Comparison of ENCODE assay signal across 8 cellular contexts in the genomic region with DNA sequence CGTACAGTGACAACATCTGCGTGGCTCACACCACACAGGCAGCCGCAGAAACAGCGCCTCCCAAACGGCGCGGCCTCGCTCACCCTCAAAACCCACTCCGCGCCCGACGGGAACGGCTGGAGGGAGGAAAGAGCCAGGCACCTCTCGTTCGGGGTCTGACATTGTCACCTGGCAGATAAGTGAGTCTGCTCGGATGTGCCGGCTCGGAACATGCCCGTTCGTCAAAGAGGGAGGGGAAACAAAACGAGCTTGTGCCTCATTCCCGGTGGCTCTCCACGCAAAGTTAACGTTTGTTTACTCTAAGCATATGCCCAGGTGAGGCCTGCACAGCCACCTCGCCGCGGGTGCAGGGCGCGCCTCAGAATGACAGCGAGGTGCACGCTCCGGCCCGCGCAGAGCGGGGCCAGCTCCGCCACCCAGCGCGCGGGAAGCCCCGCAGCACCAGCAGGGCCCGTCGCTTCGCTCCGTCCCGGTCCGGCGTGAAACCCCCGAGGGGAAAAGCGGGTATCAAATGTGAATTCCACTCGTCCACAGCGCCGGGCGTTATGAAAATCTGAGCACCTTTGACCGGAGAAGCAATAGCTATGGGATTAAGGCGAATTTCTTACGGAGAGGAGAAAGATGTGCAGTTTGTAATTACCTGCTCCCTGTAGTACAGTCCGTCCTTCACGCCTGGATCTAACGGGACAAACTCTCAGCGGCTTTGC. TPM values are rescaled to one million over a fixed set of nuclear protein-coding genes. Genes with fewer than 3 reads are reported as not detected.
A peak's percentile ranks its signal among the peaks of the same experiment; 100 is the strongest.
DNase-seq lines count a peak whose midpoint lies in the region; ATAC-seq and TF ChIP-seq lines count a peak whose summit lies in the region.

No MANE protein-coding gene starts in this region.

- peaks cover 58% of the 10 kb centered on the region for H3K27me3 Mint-ChIP-seq in IgD-negative memory B cell

- no peaks in the 10 kb centered on the region for H4K20me1 ChIP-seq in neural cell (ENCODE audit: insufficient read depth)

- ATAC-seq in HG03159 (IDR thresholded peaks at IDR 0.05; ENCODE audit: unreplicated experiment) (no peak), HG03439 (IDR thresholded peaks at IDR 0.05; ENCODE audit: unreplicated experiment) (no peak)

- DNase-seq in COR-L47 (lab: John Stamatoyannopoulos, UW) (peak; percentile 20), dermis blood vessel endothelial cell (no peak), cortex of kidney (lab: John Stamatoyannopoulos, UW) (no peak)

- no peaks in the 10 kb centered on the region for H3K9me2 ChIP-seq in neural cell (ENCODE audit: insufficient read depth, low read length)

- TF ChIP-seq CTCF in neural cell (IDR thresholded peaks at IDR 0.05; ENCODE audit: poor library complexity, severe bottlenecking): peak; percentile 38

- TF ChIP-seq RAD21 in neural cell (conservative IDR thresholded peaks at IDR 0.05): no peak

- H3K4me3 Mint-ChIP-seq in IgD-negative memory B cell: peak overlapping the region; percentile 2 to 86 (median 64)

- H3K9ac ChIP-seq in duodenal mucosa (ENCODE audit: low read depth in 1 of 2, low read length in 2 of 2) (no peak overlapping the region), neural cell (ENCODE audit: low read length) (no peak overlapping the region)

- peak overlapping the region; percentile 56 for H3K4me2 ChIP-seq in neural cell (ENCODE audit: low read length)

- no peaks in the 10 kb centered on the region for H3K36me3 Mint-ChIP-seq in IgD-negative memory B cell

- H3K27ac ChIP-seq in duodenal mucosa (ENCODE audit: low read depth, low read length) (no peak overlapping the region), neural cell (ENCODE audit: low read length) (no peak overlapping the region)

- H3K4me1 ChIP-seq in duodenal mucosa (ENCODE audit: control insufficient read depth in 1 of 2, insufficient read depth in 2 of 2, low read length in 2 of 2): peaks cover 5 to 13% of the 10 kb centered on the region in 2 donors

- H3K4me3 ChIP-seq in duodenal mucosa (ENCODE audit: low read depth in 1 of 2, low read length in 2 of 2) (peak overlapping the region; percentile 13 to 48), neural cell (ENCODE audit: low read length) (peak overlapping the region; percentile 63)

- peaks cover 61 to 67% of the 10 kb centered on the region in 2 donors for H3K27me3 ChIP-seq in duodenal mucosa (ENCODE audit: control insufficient read depth in 1 of 2, insufficient read depth in 2 of 2, low read length in 2 of 2)
- H3K27me3 ChIP-seq in neural cell (ENCODE audit: insufficient read depth, low read depth, low read length): peaks cover 57% of the 10 kb centered on the region

- H3K9me3 Mint-ChIP-seq in IgD-negative memory B cell: no peaks in the 10 kb centered on the region

- H3K4me1 Mint-ChIP-seq in IgD-negative memory B cell: peaks cover 4 to 14% (median 6%) of the 10 kb centered on the region in 3 donors

- no peaks in the 10 kb centered on the region for H3K79me2 ChIP-seq in neural cell (replicated peaks; ENCODE audit: insufficient read depth, low read length)

- no peaks in the 10 kb centered on the region for H3F3A ChIP-seq in neural cell (ENCODE audit: insufficient read depth, low read length, poor library complexity, severe bottlenecking)

- TF ChIP-seq EP300 in neural cell (conservative IDR thresholded peaks at IDR 0.05; ENCODE audit: poor library complexity, severe bottlenecking): no peak

- H3K36me3 ChIP-seq in duodenal mucosa (ENCODE audit: control insufficient read depth in 1 of 2, insufficient read depth in 2 of 2, low read length in 2 of 2) (no peaks in the 10 kb centered on the region), neural cell (ENCODE audit: insufficient read depth, low read length) (no peaks in the 10 kb centered on the region)

- H2AFZ ChIP-seq in neural cell (ENCODE audit: low read depth, low read length): no peak overlapping the region

- no peaks in the 10 kb centered on the region for H3K9me3 ChIP-seq in duodenal mucosa (ENCODE audit: control insufficient read depth in 1 of 2, low read length in 2 of 2)
- H3K9me3 ChIP-seq in neural cell (ENCODE audit: low read length): no peaks in the 10 kb centered on the region

- peak overlapping the region in 1 of 3 donors; percentile 63 for H3K27ac Mint-ChIP-seq in IgD-negative memory B cell

TF ChIP-seq in neural cell, 6 proteins besides CTCF, POLR2A, EP300 and RAD21:
- TF ChIP-seq, protein P1, sequence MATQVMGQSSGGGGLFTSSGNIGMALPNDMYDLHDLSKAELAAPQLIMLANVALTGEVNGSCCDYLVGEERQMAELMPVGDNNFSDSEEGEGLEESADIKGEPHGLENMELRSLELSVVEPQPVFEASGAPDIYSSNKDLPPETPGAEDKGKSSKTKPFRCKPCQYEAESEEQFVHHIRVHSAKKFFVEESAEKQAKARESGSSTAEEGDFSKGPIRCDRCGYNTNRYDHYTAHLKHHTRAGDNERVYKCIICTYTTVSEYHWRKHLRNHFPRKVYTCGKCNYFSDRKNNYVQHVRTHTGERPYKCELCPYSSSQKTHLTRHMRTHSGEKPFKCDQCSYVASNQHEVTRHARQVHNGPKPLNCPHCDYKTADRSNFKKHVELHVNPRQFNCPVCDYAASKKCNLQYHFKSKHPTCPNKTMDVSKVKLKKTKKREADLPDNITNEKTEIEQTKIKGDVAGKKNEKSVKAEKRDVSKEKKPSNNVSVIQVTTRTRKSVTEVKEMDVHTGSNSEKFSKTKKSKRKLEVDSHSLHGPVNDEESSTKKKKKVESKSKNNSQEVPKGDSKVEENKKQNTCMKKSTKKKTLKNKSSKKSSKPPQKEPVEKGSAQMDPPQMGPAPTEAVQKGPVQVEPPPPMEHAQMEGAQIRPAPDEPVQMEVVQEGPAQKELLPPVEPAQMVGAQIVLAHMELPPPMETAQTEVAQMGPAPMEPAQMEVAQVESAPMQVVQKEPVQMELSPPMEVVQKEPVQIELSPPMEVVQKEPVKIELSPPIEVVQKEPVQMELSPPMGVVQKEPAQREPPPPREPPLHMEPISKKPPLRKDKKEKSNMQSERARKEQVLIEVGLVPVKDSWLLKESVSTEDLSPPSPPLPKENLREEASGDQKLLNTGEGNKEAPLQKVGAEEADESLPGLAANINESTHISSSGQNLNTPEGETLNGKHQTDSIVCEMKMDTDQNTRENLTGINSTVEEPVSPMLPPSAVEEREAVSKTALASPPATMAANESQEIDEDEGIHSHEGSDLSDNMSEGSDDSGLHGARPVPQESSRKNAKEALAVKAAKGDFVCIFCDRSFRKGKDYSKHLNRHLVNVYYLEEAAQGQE (IDR thresholded peaks at IDR 0.05; ENCODE audit: borderline replicate concordance): no peak
- TF ChIP-seq EZH2 (IDR thresholded peaks at IDR 0.05; ENCODE audit: borderline replicate concordance, insufficient read depth, low read length, poor library complexity, severe bottlenecking) (no peak), SMC3 (conservative IDR thresholded peaks at IDR 0.05; ENCODE audit: poor library complexity) (no peak), POLR2AphosphoS5 (IDR thresholded peaks at IDR 0.05) (peak; percentile 44)
TF ChIP-seq in neural cell: peak in this region for 1.

RNA-seq across cellular contexts. Expression of a gene that starts 13.1 kb away (rescaled TPM):
- polyA plus RNA-seq in IgD-negative memory B cell: not detected
- polyA plus RNA-seq in neural cell: 0.36 and 4.2 TPM in 2 replicates
- 1.0 TPM in 1 of 2 replicates, not detected in the other for polyA minus RNA-seq in neural cell
- total RNA-seq in dermis blood vessel endothelial cell: not detected in 2 replicates
